In genomic region chr5:125148076-125148475, GRCh38 we compare ENCODE assay signal across 30 cellular contexts.
"Had no signal": no experiment of that assay in that cellular context is flagged by ENCODE, and none has a peak within 500 bp of the region (broad histone marks: within the 10 kb centered on the region; RNA-seq: fewer than 3 reads in every experiment).

No MANE protein-coding gene starts in this region.

- H3K36me3 Mint-ChIP-seq: activated naive CD4-positive, alpha-beta T cell treated with anti-CD3 and anti-CD28 coated beads, Interleukin-2, amount 10 ng/mL, durations not matched to agents 7 days and 5 days; activated naive CD4-positive, alpha-beta T cell treated with anti-CD3 and anti-CD28 coated beads, Interleukin-2, amount 50 U/mL, for 72 hours; activated naive CD8-positive, alpha-beta T cell treated with anti-CD3 and anti-CD28 coated beads, Interleukin-2, amount 10 ng/mL, durations not matched to agents 7 days and 5 days; brain; WTC11 had no signal

- H3K9me3 Mint-ChIP-seq: activated CD4-positive, alpha-beta memory T cell treated with anti-CD3 and anti-CD28 coated beads, Interleukin-2, amount 10 ng/mL, durations not matched to agents 7 days and 5 days; activated CD4-positive, alpha-beta T cell treated with anti-CD3 and anti-CD28 coated beads, Interleukin-2, amount 10 ng/mL, durations not matched to agents 7 days and 5 days; activated naive CD4-positive, alpha-beta T cell treated with anti-CD3 and anti-CD28 coated beads, Interleukin-2, amount 10 ng/mL, durations not matched to agents 7 days and 5 days; activated naive CD8-positive, alpha-beta T cell treated with anti-CD3 and anti-CD28 coated beads, Interleukin-2, amount 10 ng/mL, durations not matched to agents 7 days and 5 days; activated T-cell treated with anti-CD3 and anti-CD28 coated beads, Interleukin-2, amount 50 U/mL, for 24 hours; dendritic cell treated with granulocyte-macrophage colony-stimulating factor and Interleukin-4, amounts not matched to agents 40 ng/mL and 50 ng/mL, for 4 days; endodermal cell; WTC11 had no signal

- H3K4me1 Mint-ChIP-seq: activated CD4-positive, alpha-beta memory T cell treated with anti-CD3 and anti-CD28 coated beads, Interleukin-2, amount 10 ng/mL, durations not matched to agents 7 days and 5 days; activated CD4-positive, alpha-beta T cell treated with anti-CD3 and anti-CD28 coated beads, Interleukin-2, amount 10 ng/mL, durations not matched to agents 7 days and 5 days; activated naive CD4-positive, alpha-beta T cell treated with anti-CD3 and anti-CD28 coated beads, Interleukin-2, amount 10 ng/mL, durations not matched to agents 7 days and 5 days; activated naive CD8-positive, alpha-beta T cell treated with anti-CD3 and anti-CD28 coated beads, Interleukin-2, amount 10 ng/mL, durations not matched to agents 7 days and 5 days had no signal

- H3K4me1 ChIP-seq: ascending aorta, breast epithelium, colonic mucosa had no signal

- H3K9me3 ChIP-seq: ascending aorta, breast epithelium, colonic mucosa, heart left ventricle had no signal

- H3K27me3 ChIP-seq: ascending aorta, breast epithelium, cardiac muscle cell, colonic mucosa, dorsolateral prefrontal cortex, heart left ventricle had no signal

- H3K4me3 ChIP-seq: ascending aorta, breast epithelium, cardiac muscle cell, colonic mucosa, dorsolateral prefrontal cortex, heart left ventricle had no signal

- DNase-seq: activated CD4-positive, alpha-beta memory T cell treated with anti-CD3 and anti-CD28 coated beads, Interleukin-2, amount 10 ng/mL, durations not matched to agents 7 days and 5 days; activated CD4-positive, alpha-beta T cell treated with anti-CD3 and anti-CD28 coated beads for 1 hour; activated CD4-positive, alpha-beta T cell treated with anti-CD3 and anti-CD28 coated beads for 4 hours; activated CD4-positive, alpha-beta T cell treated with anti-CD3 and anti-CD28 coated beads, Interleukin-2, amount 10 ng/mL, durations not matched to agents 7 days and 5 days; activated CD4-positive, alpha-beta T cell treated with anti-CD3 and anti-CD28 coated beads, Interleukin-2, amount 50 U/mL, for 4 hours; activated CD8-positive, alpha-beta memory T cell treated with anti-CD3 and anti-CD28 coated beads, Interleukin-2, amount 50 U/mL, for 48 hours; activated gamma-delta T cell; activated naive CD4-positive, alpha-beta T cell; activated naive CD4-positive, alpha-beta T cell treated with anti-CD3 and anti-CD28 coated beads, Interleukin-2, amount 10 ng/mL, durations not matched to agents 7 days and 5 days; activated naive CD8-positive, alpha-beta T cell treated with anti-CD3 and anti-CD28 coated beads, Interleukin-2, amount 10 ng/mL, durations not matched to agents 7 days and 5 days; activated T-cell treated with anti-CD3 and anti-CD28 coated beads for 4 hours; activated T-cell treated with anti-CD3 and anti-CD28 coated beads, Interleukin-2, amount 50 U/mL, for 24 hours; activated T-cell treated with anti-CD3 and anti-CD28 coated beads, Interleukin-2, amount 50 U/mL, for 72 hours; central memory CD4-positive, alpha-beta T cell; cerebellar nuclear complex; colonic mucosa; dorsolateral prefrontal cortex; effector memory CD4-positive, alpha-beta T cell; endodermal cell; glutamatergic neuron; heart left ventricle; hypothalamus had no signal

- H3K36me3 ChIP-seq: ascending aorta, breast epithelium, cardiac muscle cell, colonic mucosa, heart left ventricle had no signal

- ATAC-seq: activated naive CD4-positive, alpha-beta T cell treated with anti-CD3 and anti-CD28 coated beads, Interleukin-2, amount 50 U/mL, for 72 hours; activated T-cell treated with anti-CD3 and anti-CD28 coated beads, Interleukin-2, amount 50 U/mL, for 72 hours; esophagus mucosa; heart left ventricle; WTC11 had no signal

- H3K4me3 Mint-ChIP-seq: activated CD4-positive, alpha-beta memory T cell treated with anti-CD3 and anti-CD28 coated beads, Interleukin-2, amount 10 ng/mL, durations not matched to agents 7 days and 5 days; activated CD4-positive, alpha-beta T cell treated with anti-CD3 and anti-CD28 coated beads, Interleukin-2, amount 10 ng/mL, durations not matched to agents 7 days and 5 days; activated naive CD4-positive, alpha-beta T cell treated with anti-CD3 and anti-CD28 coated beads, Interleukin-2, amount 10 ng/mL, durations not matched to agents 7 days and 5 days; activated naive CD8-positive, alpha-beta T cell treated with anti-CD3 and anti-CD28 coated beads, Interleukin-2, amount 10 ng/mL, durations not matched to agents 7 days and 5 days; activated T-cell treated with anti-CD3 and anti-CD28 coated beads, Interleukin-2, amount 50 U/mL, for 24 hours; activated T-cell treated with anti-CD3 and anti-CD28 coated beads, Interleukin-2, amount 50 U/mL, for 72 hours; brain; dendritic cell treated with granulocyte-macrophage colony-stimulating factor and Interleukin-4, amounts not matched to agents 40 ng/mL and 50 ng/mL, for 4 days; endodermal cell; WTC11 had no signal

- H3K27me3 Mint-ChIP-seq: activated CD4-positive, alpha-beta memory T cell treated with anti-CD3 and anti-CD28 coated beads, Interleukin-2, amount 10 ng/mL, durations not matched to agents 7 days and 5 days; activated CD4-positive, alpha-beta T cell treated with anti-CD3 and anti-CD28 coated beads, Interleukin-2, amount 10 ng/mL, durations not matched to agents 7 days and 5 days; activated naive CD4-positive, alpha-beta T cell treated with anti-CD3 and anti-CD28 coated beads, Interleukin-2, amount 10 ng/mL, durations not matched to agents 7 days and 5 days; activated naive CD8-positive, alpha-beta T cell treated with anti-CD3 and anti-CD28 coated beads, Interleukin-2, amount 10 ng/mL, durations not matched to agents 7 days and 5 days; activated T-cell treated with anti-CD3 and anti-CD28 coated beads, Interleukin-2, amount 50 U/mL, for 24 hours had no signal

- H3K27ac Mint-ChIP-seq: activated CD4-positive, alpha-beta memory T cell treated with anti-CD3 and anti-CD28 coated beads, Interleukin-2, amount 10 ng/mL, durations not matched to agents 7 days and 5 days; activated CD4-positive, alpha-beta T cell treated with anti-CD3 and anti-CD28 coated beads, Interleukin-2, amount 10 ng/mL, durations not matched to agents 7 days and 5 days; activated naive CD4-positive, alpha-beta T cell treated with anti-CD3 and anti-CD28 coated beads, Interleukin-2, amount 10 ng/mL, durations not matched to agents 7 days and 5 days; activated naive CD4-positive, alpha-beta T cell treated with anti-CD3 and anti-CD28 coated beads, Interleukin-2, amount 50 U/mL, for 72 hours; activated naive CD8-positive, alpha-beta T cell treated with anti-CD3 and anti-CD28 coated beads, Interleukin-2, amount 10 ng/mL, durations not matched to agents 7 days and 5 days; activated T-cell treated with anti-CD3 and anti-CD28 coated beads, Interleukin-2, amount 50 U/mL, for 24 hours; activated T-cell treated with anti-CD3 and anti-CD28 coated beads, Interleukin-2, amount 50 U/mL, for 72 hours; brain; dendritic cell treated with granulocyte-macrophage colony-stimulating factor and Interleukin-4, amounts not matched to agents 40 ng/mL and 50 ng/mL, for 4 days; endodermal cell; WTC11 had no signal

- H3K27ac ChIP-seq: ascending aorta, breast epithelium, cardiac muscle cell, colonic mucosa, dorsolateral prefrontal cortex, heart left ventricle had no signal
